Comparison of ENCODE assay signal across 8 cellular contexts in the genomic region with DNA sequence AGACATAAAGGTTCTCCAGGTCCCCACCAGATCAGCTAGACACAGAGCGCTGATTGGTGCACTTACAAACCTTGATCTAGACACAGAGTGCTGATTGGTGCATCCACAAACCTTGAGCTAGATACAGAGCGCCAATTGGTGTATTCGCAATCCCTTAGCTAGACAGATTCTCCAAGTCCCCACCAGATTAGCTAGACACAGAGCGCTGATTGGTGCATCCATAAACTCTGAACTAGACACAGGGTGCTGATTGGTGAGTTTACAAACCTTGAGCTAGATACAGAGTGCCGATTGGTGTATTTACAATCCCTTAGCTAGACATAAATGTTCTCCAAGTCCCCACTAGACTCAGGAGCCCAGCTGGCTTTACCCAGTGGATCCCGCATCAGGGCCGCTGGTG.
DNase-seq lines count a peak whose midpoint lies in the region; ATAC-seq and TF ChIP-seq lines count a peak whose summit lies in the region.
"Not testable (repeated sequence)": the region's sequence is repeated elsewhere in the genome, so short reads cannot be mapped to it uniquely, and the experiment has no call there.

No MANE protein-coding gene starts in this region.

- not testable (repeated sequence) for H3K27me3 ChIP-seq in CD4-positive, alpha-beta T cell (ENCODE audit: control insufficient read depth, insufficient read depth, low read length); H9 (ENCODE audit: insufficient read depth, low read length); SJSA1 (replicated peaks); naive thymus-derived CD4-positive, alpha-beta T cell (ENCODE audit: control insufficient read depth in 2 of 2, insufficient read depth in 2 of 2, low read length in 2 of 2); testis

- not testable (repeated sequence) for H4K20me1 ChIP-seq in H9 (ENCODE audit: control insufficient read depth, insufficient read depth, insufficient read length)

- H2BK5ac ChIP-seq in H9 (ENCODE audit: insufficient read length, low read length): not testable (repeated sequence)

- not testable (repeated sequence) for TF ChIP-seq POLR2A in testis (IDR thresholded peaks at IDR 0.05)

- H4K91ac ChIP-seq in H9 (ENCODE audit: insufficient read length, low read depth, low read length): not testable (repeated sequence)

- not testable (repeated sequence) for H3K9ac ChIP-seq in H9 (ENCODE audit: extremely low read depth, insufficient read length, low read length)

- H3K23ac ChIP-seq in H9 (ENCODE audit: insufficient read length, low read depth, low read length): not testable (repeated sequence)

- H2BK15ac ChIP-seq in H9 (ENCODE audit: low read depth, low read length): not testable (repeated sequence)

- not testable (repeated sequence) for H2BK120ac ChIP-seq in H9 (ENCODE audit: low read depth, low read length, poor library complexity, severe bottlenecking)

- H3K4me2 ChIP-seq in H9 (ENCODE audit: insufficient read depth, insufficient read length, low read length): not testable (repeated sequence)

- H4K5ac ChIP-seq in H9 (ENCODE audit: insufficient read length, low read depth, low read length): not testable (repeated sequence)

- not testable (repeated sequence) for H3K27me3 Mint-ChIP-seq in CD4-positive, alpha-beta T cell; H9 (ENCODE audit: low read depth); activated CD4-positive, alpha-beta memory T cell treated with anti-CD3 and anti-CD28 coated beads, Interleukin-2, amount 10 ng/mL, durations not matched to agents 7 days and 5 days; activated naive CD4-positive, alpha-beta T cell treated with anti-CD3 and anti-CD28 coated beads, Interleukin-2, amount 50 U/mL, for 24 hours; naive thymus-derived CD4-positive, alpha-beta T cell
- H3K27me3 Mint-ChIP-seq in endothelial cell (ENCODE audit: unreplicated experiment): peaks cover 13% of the 10 kb centered on the region

- not testable (repeated sequence) for DNase-seq in CD4-positive, alpha-beta T cell; SJSA1 (ENCODE audit: low read depth in 1 of 2, low spot score in 2 of 2); activated CD4-positive, alpha-beta memory T cell treated with anti-CD3 and anti-CD28 coated beads, Interleukin-2, amount 10 ng/mL, durations not matched to agents 7 days and 5 days; endothelial cell (ENCODE audit: low spot score); naive thymus-derived CD4-positive, alpha-beta T cell
- DNase-seq in H9 (peak; percentile 38), testis (peak; percentile 72)

- H3K9me3 Mint-ChIP-seq in CD4-positive, alpha-beta T cell; H9; activated CD4-positive, alpha-beta memory T cell treated with anti-CD3 and anti-CD28 coated beads, Interleukin-2, amount 10 ng/mL, durations not matched to agents 7 days and 5 days; activated naive CD4-positive, alpha-beta T cell treated with anti-CD3 and anti-CD28 coated beads, Interleukin-2, amount 50 U/mL, for 24 hours; endothelial cell (ENCODE audit: unreplicated experiment): not testable (repeated sequence)
- H3K9me3 Mint-ChIP-seq in naive thymus-derived CD4-positive, alpha-beta T cell: peaks cover 0 to 11% (median 4%) of the 10 kb centered on the region in 11 donors

- not testable (repeated sequence) for H3K36me3 ChIP-seq in SJSA1; naive thymus-derived CD4-positive, alpha-beta T cell (ENCODE audit: control insufficient read depth in 2 of 3, insufficient read depth in 3 of 3, low read length in 3 of 3); testis (ENCODE audit: low read depth, missing control alignments)

- H3K4me3 ChIP-seq in SJSA1 (peak overlapping the region; percentile 50; the same call in 1 of the 2 replicates), testis (peak overlapping the region; percentile 32 to 52)
- not testable (repeated sequence) for H3K4me3 ChIP-seq in naive thymus-derived CD4-positive, alpha-beta T cell (ENCODE audit: low read length)

- H3K14ac ChIP-seq in H9 (ENCODE audit: insufficient read depth, low read length): not testable (repeated sequence)

- H2BK20ac ChIP-seq in H9 (ENCODE audit: low read depth, low read length, poor library complexity, severe bottlenecking): not testable (repeated sequence)

- H3K36me3 Mint-ChIP-seq in CD4-positive, alpha-beta T cell (ENCODE audit: low read depth); H9 (ENCODE audit: insufficient read depth in 1 of 3, low read depth in 3 of 3); activated CD4-positive, alpha-beta memory T cell treated with anti-CD3 and anti-CD28 coated beads, Interleukin-2, amount 10 ng/mL, durations not matched to agents 7 days and 5 days (ENCODE audit: low read depth); activated naive CD4-positive, alpha-beta T cell treated with anti-CD3 and anti-CD28 coated beads, Interleukin-2, amount 50 U/mL, for 24 hours; endothelial cell (ENCODE audit: low read depth, unreplicated experiment); naive thymus-derived CD4-positive, alpha-beta T cell: not testable (repeated sequence)

- H3K4ac ChIP-seq in H9 (ENCODE audit: low read depth, low read length): not testable (repeated sequence)

- intact Hi-C loops in CD4-positive, alpha-beta T cell (cut with DNase I, micrococcal nuclease); naive thymus-derived CD4-positive, alpha-beta T cell (cut with micrococcal nuclease); testis (cut with DNase I; ENCODE audit: low total_unique reads): not testable (repeated sequence)

- H3K79me1 ChIP-seq in H9 (ENCODE audit: insufficient read depth, low read depth, low read length, poor library complexity, severe bottlenecking): not testable (repeated sequence)

- peaks cover 26% of the 10 kb centered on the region for H3K4me1 Mint-ChIP-seq in CD4-positive, alpha-beta T cell (ENCODE audit: low read depth)
- not testable (repeated sequence) for H3K4me1 Mint-ChIP-seq in H9; activated CD4-positive, alpha-beta memory T cell treated with anti-CD3 and anti-CD28 coated beads, Interleukin-2, amount 10 ng/mL, durations not matched to agents 7 days and 5 days; endothelial cell (ENCODE audit: unreplicated experiment)
- H3K4me1 Mint-ChIP-seq in activated naive CD4-positive, alpha-beta T cell treated with anti-CD3 and anti-CD28 coated beads, Interleukin-2, amount 50 U/mL, for 24 hours: peaks cover 16% of the 10 kb centered on the region
- peaks cover 0 to 18% (median 16%) of the 10 kb centered on the region in 7 donors for H3K4me1 Mint-ChIP-seq in naive thymus-derived CD4-positive, alpha-beta T cell

- ATAC-seq in CD4-positive, alpha-beta T cell (ENCODE audit: poor library complexity); naive thymus-derived CD4-positive, alpha-beta T cell: not testable (repeated sequence)

- H3K9me3 ChIP-seq in CD4-positive, alpha-beta T cell (ENCODE audit: control insufficient read depth, low read length); H9 (ENCODE audit: control insufficient read depth, low read depth, low read length); SJSA1 (replicated peaks); naive thymus-derived CD4-positive, alpha-beta T cell (ENCODE audit: control insufficient read depth in 2 of 3, low read length in 3 of 3); testis: not testable (repeated sequence)

- CTCF ChIA-PET in CD4-positive, alpha-beta T cell (lab: Charles Lee): interaction anchor here (1.2 kb wide), 1 partner anchor 158 kb away, joined by 3 read pairs; no protein-coding TSS in a partner anchor
- CTCF ChIA-PET in activated CD4-positive, alpha-beta memory T cell treated with anti-CD3 and anti-CD28 coated beads, Interleukin-2, amount 10 ng/mL, durations not matched to agents 7 days and 5 days (lab: Charles Lee): interaction anchor here (0.7 to 2.1 kb wide), 6 partner anchors 32 to 158 kb away, joined by 3 to 8 read pairs (median 4); a partner anchor contains a TSS
- CTCF ChIA-PET in naive thymus-derived CD4-positive, alpha-beta T cell (lab: Charles Lee): not testable (repeated sequence)

- not testable (repeated sequence) for H2BK12ac ChIP-seq in H9 (ENCODE audit: insufficient read length, low read depth, low read length)

- WGBS in H9 (ENCODE audit: extremely low coverage, insufficient read length, low lambda C conversion rate): no CpG with 5 or more reads among the region's 7 CpGs
- 81 to 88% methylated on average over 7 of the region's 7 CpGs for WGBS in testis, 2 donors

- not testable (repeated sequence) for H3T11ph ChIP-seq in H9 (ENCODE audit: low read length)

- H3K56ac ChIP-seq in H9 (ENCODE audit: insufficient read length, low read depth, low read length): not testable (repeated sequence)

- H2AK5ac ChIP-seq in H9 (ENCODE audit: insufficient read length, low read length): not testable (repeated sequence)

- not testable (repeated sequence) for H3K18ac ChIP-seq in H9 (ENCODE audit: insufficient read length, low read depth, low read length)

- H3K79me2 ChIP-seq in H9 (ENCODE audit: insufficient read depth, low read length): not testable (repeated sequence)

- H3K4me3 Mint-ChIP-seq in CD4-positive, alpha-beta T cell: peak overlapping the region; percentile 89
- not testable (repeated sequence) for H3K4me3 Mint-ChIP-seq in H9
- peak overlapping the region; percentile 77 for H3K4me3 Mint-ChIP-seq in activated CD4-positive, alpha-beta memory T cell treated with anti-CD3 and anti-CD28 coated beads, Interleukin-2, amount 10 ng/mL, durations not matched to agents 7 days and 5 days
- H3K4me3 Mint-ChIP-seq in activated naive CD4-positive, alpha-beta T cell treated with anti-CD3 and anti-CD28 coated beads, Interleukin-2, amount 50 U/mL, for 24 hours: peak overlapping the region; percentile 94
- H3K4me3 Mint-ChIP-seq in endothelial cell (ENCODE audit: unreplicated experiment): peak overlapping the region; percentile 80
- peak overlapping the region; percentile 81 to 90 (median 87) for H3K4me3 Mint-ChIP-seq in naive thymus-derived CD4-positive, alpha-beta T cell

- not testable (repeated sequence) for H3K4me1 ChIP-seq in H9 (ENCODE audit: insufficient read depth, low read length); SJSA1 (replicated peaks); naive thymus-derived CD4-positive, alpha-beta T cell (ENCODE audit: control insufficient read depth in 2 of 2, insufficient read depth in 2 of 2, low read length in 2 of 2); testis

- not testable (repeated sequence) for H2AFZ ChIP-seq in H9 (ENCODE audit: low read length)

- POLR2A ChIA-PET in CD4-positive, alpha-beta T cell (lab: Charles Lee): interaction anchor here (0.7 to 3.3 kb wide), 12 partner anchors 8 to 795 kb away, joined by 3 to 37 read pairs (median 6); a partner anchor contains a TSS
- POLR2A ChIA-PET in activated CD4-positive, alpha-beta memory T cell treated with anti-CD3 and anti-CD28 coated beads, Interleukin-2, amount 10 ng/mL, durations not matched to agents 7 days and 5 days (lab: Charles Lee): interaction anchor here (0.6 to 3.7 kb wide), 20 partner anchors 7 to 926 kb away, joined by 3 to 41 read pairs (median 4); a partner anchor contains a TSS
- POLR2A ChIA-PET in naive thymus-derived CD4-positive, alpha-beta T cell (lab: Charles Lee): interaction anchor here (0.6 to 1.6 kb wide), 4 partner anchors 44 to 109 kb away, joined by 3 to 8 read pairs (median 6); a partner anchor contains a TSS

- not testable (repeated sequence) for H4K8ac ChIP-seq in H9 (replicated peaks; ENCODE audit: insufficient read length, low read depth, low read length)

- peak overlapping the region; percentile 88 for H3K27ac Mint-ChIP-seq in CD4-positive, alpha-beta T cell
- H3K27ac Mint-ChIP-seq in H9; activated CD4-positive, alpha-beta memory T cell treated with anti-CD3 and anti-CD28 coated beads, Interleukin-2, amount 10 ng/mL, durations not matched to agents 7 days and 5 days; activated naive CD4-positive, alpha-beta T cell treated with anti-CD3 and anti-CD28 coated beads, Interleukin-2, amount 50 U/mL, for 24 hours; endothelial cell (ENCODE audit: unreplicated experiment): not testable (repeated sequence)
- peak overlapping the region in 8 of 9 donors; percentile 54 to 95 (median 88) for H3K27ac Mint-ChIP-seq in naive thymus-derived CD4-positive, alpha-beta T cell

- H3K23me2 ChIP-seq in H9 (ENCODE audit: insufficient read length, low read depth, low read length, poor library complexity, severe bottlenecking): not testable (repeated sequence)

- not testable (repeated sequence) for H3K27ac ChIP-seq in CD4-positive, alpha-beta T cell (ENCODE audit: low read depth, low read length); H9 (ENCODE audit: insufficient read length, low read depth, low read length); SJSA1; naive thymus-derived CD4-positive, alpha-beta T cell (ENCODE audit: low read depth, low read length); testis

- not testable (repeated sequence) for TF ChIP-seq CTCF in CD4-positive, alpha-beta T cell (IDR thresholded peaks at IDR 0.05); H9 (conservative IDR thresholded peaks at IDR 0.05); endothelial cell (IDR thresholded peaks at IDR 0.05; ENCODE audit: unreplicated experiment); testis (IDR thresholded peaks at IDR 0.05)
